In the genomic region with DNA sequence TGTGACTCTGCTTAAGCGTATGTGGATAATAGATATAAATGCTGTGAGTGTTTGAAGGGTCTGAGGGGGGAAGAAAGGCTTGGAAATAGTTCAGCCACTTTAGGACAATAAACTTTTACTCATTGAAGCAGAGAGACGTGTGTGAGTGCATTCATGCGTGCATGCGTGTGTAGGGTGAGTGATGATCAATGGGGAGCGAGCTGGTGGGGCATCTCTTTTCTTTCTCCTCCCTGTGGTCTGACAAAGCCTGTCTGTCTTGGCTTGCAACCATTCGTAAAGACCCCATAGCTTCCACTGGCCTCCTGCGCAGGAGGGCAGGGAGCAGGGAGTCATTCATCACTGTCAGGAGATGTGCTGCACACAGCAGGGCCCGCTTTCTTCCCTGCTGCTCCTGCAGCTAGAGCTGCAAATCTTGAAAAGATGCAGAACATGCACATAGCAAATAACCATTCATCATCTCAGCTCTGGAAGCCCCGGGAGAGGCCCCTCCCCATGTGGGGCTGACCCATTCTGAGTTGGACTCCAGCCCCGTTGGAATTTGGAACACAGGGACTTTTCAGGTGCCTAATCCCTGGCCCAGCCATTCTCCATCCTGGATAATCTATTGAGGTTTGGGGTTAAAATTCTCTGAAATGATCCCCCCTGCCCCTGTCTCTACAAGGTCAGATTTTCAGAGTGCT, we compare ENCODE assay signal across 14 cellular contexts.
DNase-seq lines count a peak whose midpoint lies in the region; ATAC-seq, FAIRE-seq and TF ChIP-seq lines count a peak whose summit lies in the region.
"Had no signal": no experiment of that assay in that cellular context is flagged by ENCODE, and none has a peak within 500 bp of the region (broad histone marks: within the 10 kb centered on the region; RNA-seq: fewer than 3 reads in every experiment).

No MANE protein-coding gene starts in this region.

- no peak overlapping the region for H3K27ac Mint-ChIP-seq in astrocyte (ENCODE audit: unreplicated experiment)
- no peak overlapping the region for H3K27ac Mint-ChIP-seq in activated CD8-positive, alpha-beta T cell treated with anti-CD3 and anti-CD28 coated beads, Interleukin-2, amount 10 ng/mL, durations not matched to agents 7 days and 5 days

- 54 to 76% methylated on average over 6 to 9 of the region's 10 CpGs for WGBS in mesodermal cell (ENCODE audit: insufficient coverage in 2 of 2), 2 experiments

- H3K36me3 Mint-ChIP-seq in astrocyte (ENCODE audit: low read depth, unreplicated experiment) = peaks cover 11% of the 10 kb centered on the region
- no peaks in the 10 kb centered on the region for H3K36me3 Mint-ChIP-seq in activated CD8-positive, alpha-beta T cell treated with anti-CD3 and anti-CD28 coated beads, Interleukin-2, amount 10 ng/mL, durations not matched to agents 7 days and 5 days (ENCODE audit: low read depth)

- peaks cover 2% of the 10 kb centered on the region for H3K4me1 Mint-ChIP-seq in astrocyte (ENCODE audit: low read depth, unreplicated experiment)
- no peaks in the 10 kb centered on the region for H3K4me1 Mint-ChIP-seq in activated CD8-positive, alpha-beta T cell treated with anti-CD3 and anti-CD28 coated beads, Interleukin-2, amount 10 ng/mL, durations not matched to agents 7 days and 5 days (ENCODE audit: low read depth)

- no peak overlapping the region for H3K27ac ChIP-seq in BLaER1 treated with 17β-estradiol and CSF1 and Interleukin-3, amounts not matched to agents 10 nM and 100 nM
- H3K27ac ChIP-seq in astrocyte (ENCODE audit: low read depth, low read length) = peak overlapping the region; percentile 37
- peak overlapping the region; percentile 50 for H3K27ac ChIP-seq in mesodermal cell (ENCODE audit: low read depth, low read length, severe bottlenecking)
- H3K27ac ChIP-seq: stomach, vagina had no signal

- H3K4me3 ChIP-seq in BLaER1 treated with 17β-estradiol and CSF1 and Interleukin-3, amounts not matched to agents 10 nM and 100 nM = no peak overlapping the region
- H3K4me3 ChIP-seq in astrocyte (ENCODE audit: insufficient read depth, low read depth, low read length) (no peak overlapping the region), mesodermal cell (ENCODE audit: extremely low read depth, insufficient read depth, low read length, poor library complexity, severe bottlenecking) (no peak overlapping the region)
- H3K4me3 ChIP-seq: stomach, vagina had no signal

- no peaks in the 10 kb centered on the region for H3K9me3 ChIP-seq in BLaER1 treated with 17β-estradiol and CSF1 and Interleukin-3, amounts not matched to agents 10 nM and 100 nM (replicated peaks in 1 of 11)
- H3K9me3 ChIP-seq in astrocyte (ENCODE audit: insufficient read depth, low read depth, low read length) (no peaks in the 10 kb centered on the region), mesodermal cell (ENCODE audit: control insufficient read depth, low read length) (no peaks in the 10 kb centered on the region)
- H3K9me3 ChIP-seq: stomach, vagina had no signal

- H3K4me1 ChIP-seq in BLaER1 treated with 17β-estradiol and CSF1 and Interleukin-3, amounts not matched to agents 10 nM and 100 nM = peaks cover 0 to 12% (median 9%) of the 10 kb centered on the region in 10 experiments; a peak in 11 of 20 replicates
- H3K4me1 ChIP-seq in astrocyte (ENCODE audit: insufficient read depth, low read length) (peaks cover 19% of the 10 kb centered on the region), mesodermal cell (ENCODE audit: control insufficient read depth, insufficient read depth, low read length, poor library complexity, severe bottlenecking) (peaks cover 13% of the 10 kb centered on the region)

- no peaks in the 10 kb centered on the region for H3K27me3 ChIP-seq in BLaER1 treated with 17β-estradiol and CSF1 and Interleukin-3, amounts not matched to agents 10 nM and 100 nM
- H3K27me3 ChIP-seq in astrocyte (ENCODE audit: insufficient read depth, low read length) = no peaks in the 10 kb centered on the region
- H3K27me3 ChIP-seq: stomach, vagina had no signal

- no peak overlapping the region for H3K4me3 Mint-ChIP-seq in astrocyte (ENCODE audit: unreplicated experiment)
- H3K4me3 Mint-ChIP-seq in activated CD8-positive, alpha-beta T cell treated with anti-CD3 and anti-CD28 coated beads, Interleukin-2, amount 10 ng/mL, durations not matched to agents 7 days and 5 days = no peak overlapping the region

- no peak for TF ChIP-seq CTCF in astrocyte (IDR thresholded peaks at IDR 0.05; ENCODE audit: insufficient read depth, low read depth, low read length)

- no peaks in the 10 kb centered on the region for H3K36me3 ChIP-seq in BLaER1 treated with 17β-estradiol and CSF1 and Interleukin-3, amounts not matched to agents 10 nM and 100 nM
- H3K36me3 ChIP-seq in astrocyte (ENCODE audit: insufficient read depth, low read length) (no peaks in the 10 kb centered on the region), mesodermal cell (ENCODE audit: control insufficient read depth, insufficient read depth, low read length) (no peaks in the 10 kb centered on the region)
- H3K36me3 ChIP-seq: stomach, vagina had no signal

- no peak for FAIRE-seq in astrocyte (lab: Jason Lieb, UNC)

- DNase-seq in NCI-H187 treated with DMSO at 0.1 percent for 48 hours (lab: John Stamatoyannopoulos, UW) = peak; percentile 72
- peak; percentile 82 for DNase-seq in astrocyte (ENCODE audit: low read depth)
- no peak for DNase-seq in NCI-H748 (lab: John Stamatoyannopoulos, UW; ENCODE audit: unreplicated experiment)
- DNase-seq in activated CD8-positive, alpha-beta T cell treated with anti-CD3 and anti-CD28 coated beads, Interleukin-2, amount 10 ng/mL, durations not matched to agents 7 days and 5 days = no peak
- no peak for DNase-seq in NCI-H2029 (lab: John Stamatoyannopoulos, UW)
- DNase-seq: activated naive CD4-positive, alpha-beta T cell treated with Interleukin-2 at 50 U/mL for 16 hours; Karpas-422; NCI-H526; stomach had no signal

- no peak for ATAC-seq in activated CD8-positive, alpha-beta T cell treated with anti-CD3 and anti-CD28 coated beads, Interleukin-2, amount 10 ng/mL, durations not matched to agents 7 days and 5 days
- no peak for ATAC-seq in GM21737 (IDR thresholded peaks at IDR 0.05; ENCODE audit: unreplicated experiment)
- ATAC-seq: left lobe of liver had no signal

- no peaks in the 10 kb centered on the region for H3K79me2 ChIP-seq in astrocyte (ENCODE audit: insufficient read depth, low read length)

- no peak overlapping the region for H3K9ac ChIP-seq in BLaER1 treated with 17β-estradiol and CSF1 and Interleukin-3, amounts not matched to agents 10 nM and 100 nM
- H3K9ac ChIP-seq in astrocyte (ENCODE audit: low read length) = no peak overlapping the region

- peaks cover 2% of the 10 kb centered on the region for H3K9me3 Mint-ChIP-seq in astrocyte (ENCODE audit: unreplicated experiment)
- H3K9me3 Mint-ChIP-seq in activated CD8-positive, alpha-beta T cell treated with anti-CD3 and anti-CD28 coated beads, Interleukin-2, amount 10 ng/mL, durations not matched to agents 7 days and 5 days (ENCODE audit: insufficient read depth) = no peaks in the 10 kb centered on the region

- H3K27me3 Mint-ChIP-seq in astrocyte (ENCODE audit: low read depth, unreplicated experiment) = no peaks in the 10 kb centered on the region
- peaks cover 9% of the 10 kb centered on the region for H3K27me3 Mint-ChIP-seq in activated CD8-positive, alpha-beta T cell treated with anti-CD3 and anti-CD28 coated beads, Interleukin-2, amount 10 ng/mL, durations not matched to agents 7 days and 5 days (ENCODE audit: low read depth)

- no peak overlapping the region for H2AFZ ChIP-seq in astrocyte (ENCODE audit: low read depth, low read length)

- H3K4me2 ChIP-seq in BLaER1 treated with 17β-estradiol and CSF1 and Interleukin-3, amounts not matched to agents 10 nM and 100 nM = peak overlapping the region in 8 of 11 experiments; percentile 8 to 55 (median 35); a peak in 13 of 22 replicates
- peak overlapping the region; percentile 21 for H3K4me2 ChIP-seq in astrocyte (ENCODE audit: low read length)

- CTCF ChIA-PET in activated CD8-positive, alpha-beta T cell treated with anti-CD3 and anti-CD28 coated beads, Interleukin-2, amount 10 ng/mL, durations not matched to agents 7 days and 5 days (lab: Charles Lee) = no interaction called here

- POLR2A ChIA-PET in activated CD8-positive, alpha-beta T cell treated with anti-CD3 and anti-CD28 coated beads, Interleukin-2, amount 10 ng/mL, durations not matched to agents 7 days and 5 days (lab: Charles Lee) = no interaction called here

- no peaks in the 10 kb centered on the region for H4K20me1 ChIP-seq in BLaER1 treated with 17β-estradiol and CSF1 and Interleukin-3, amounts not matched to agents 10 nM and 100 nM
- H4K20me1 ChIP-seq in astrocyte (ENCODE audit: insufficient read depth, low read length) = no peaks in the 10 kb centered on the region

Comparison
In these comparisons a context has a peak if more than half of its experiments do, and no peak if none do; other contexts are left out.
1. H3K27ac ChIP-seq: peak in astrocyte (single experiment) and mesodermal cell (single experiment); none in BLaER1 treated with 17β-estradiol and CSF1 and Interleukin-3, amounts not matched to agents 10 nM and 100 nM (0 of 11).
2. DNase-seq: peak in NCI-H187 treated with DMSO at 0.1 percent for 48 hours (single experiment) and astrocyte (single experiment); none in NCI-H748 (single experiment), activated CD8-positive, alpha-beta T cell treated with anti-CD3 and anti-CD28 coated beads, Interleukin-2, amount 10 ng/mL, durations not matched to agents 7 days and 5 days (single experiment) and NCI-H2029 (single experiment).